In the genomic region with DNA sequence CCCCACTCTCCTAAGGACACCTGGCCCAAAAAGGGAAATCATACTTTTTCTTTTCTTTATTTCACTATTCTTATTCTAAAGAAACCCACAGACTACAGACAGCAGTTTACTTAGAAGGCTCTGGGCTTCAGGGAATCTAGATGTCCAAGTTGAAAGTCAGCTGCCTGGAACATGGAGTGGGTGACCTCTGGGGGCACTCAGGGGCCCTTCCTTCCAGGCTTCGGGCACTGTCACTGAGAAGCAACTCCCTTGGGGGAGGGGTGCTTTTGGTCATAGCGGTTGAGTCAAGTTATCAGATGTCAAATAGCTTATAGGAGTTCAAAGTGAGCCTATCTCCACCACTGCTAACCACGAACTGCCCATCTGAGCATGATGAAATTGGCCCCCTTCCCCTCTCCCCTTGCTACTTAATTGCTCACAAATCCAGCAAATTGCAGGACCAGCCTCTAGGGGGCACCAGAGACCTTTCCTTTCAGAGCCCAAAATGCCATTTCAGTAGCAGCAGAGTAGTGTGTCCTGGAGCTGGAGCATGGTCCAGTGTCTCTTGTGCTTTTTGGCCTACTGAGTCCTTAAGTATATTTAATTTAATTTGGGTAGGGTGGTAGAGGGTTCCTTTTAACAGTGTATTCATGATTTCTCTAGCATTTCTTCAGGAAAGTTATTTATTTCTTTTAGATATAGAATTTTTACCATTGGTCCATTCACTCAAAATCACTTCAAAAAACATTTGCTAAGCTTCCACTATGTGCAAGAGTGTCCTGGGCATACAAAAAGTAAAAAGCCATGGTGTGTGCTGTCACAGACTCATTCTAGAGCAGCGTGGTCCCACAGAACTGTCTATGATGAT, we compare ENCODE assay signal across 8 cellular contexts.
DNase-seq lines count a peak whose midpoint lies in the region; ATAC-seq and TF ChIP-seq lines count a peak whose summit lies in the region.

No MANE protein-coding gene starts in this region.

- TF ChIP-seq CTCF in C4-2B (conservative IDR thresholded peaks at IDR 0.05) (peak; percentile 96), NB4 (IDR thresholded peaks at IDR 0.05; ENCODE audit: low read depth, low read length) (peak; percentile 82), retinal pigment epithelial cell (conservative IDR thresholded peaks at IDR 0.05; ENCODE audit: low read depth, low read length) (peak; percentile 87)

- intact Hi-C loops in right cardiac atrium (cut with DNase I), result loop anchor here in 3 of 4 donors (5.0 to 10.0 kb wide), 3 partner anchors 221 to 538 kb away; no protein-coding TSS in a partner anchor

- H3K27ac ChIP-seq in C4-2B (no peak overlapping the region), right cardiac atrium (ENCODE audit: low read length) (no peak overlapping the region)

- H3K4me3 ChIP-seq in NB4 (ENCODE audit: low read depth, low read length) (no peak overlapping the region), right cardiac atrium (ENCODE audit: low read length) (no peak overlapping the region), retinal pigment epithelial cell (ENCODE audit: low read length) (no peak overlapping the region)

- WGBS in right cardiac atrium, result 19% methylated on average over 4 of the region's 4 CpGs

- no peak for TF ChIP-seq POLR2A in NB4 (IDR thresholded peaks at IDR 0.05; ENCODE audit: extremely low read depth, insufficient read length)

- ATAC-seq in GM19467 (IDR thresholded peaks at IDR 0.05; ENCODE audit: unreplicated experiment), result peak; percentile 76
- peak; percentile 70 to 72 for ATAC-seq in right cardiac atrium
- no peak for ATAC-seq in HG03460 (IDR thresholded peaks at IDR 0.05; ENCODE audit: unreplicated experiment)

- H3K27me3 ChIP-seq in right cardiac atrium (ENCODE audit: control insufficient read depth, insufficient read depth), result no peaks in the 10 kb centered on the region

- H3K9me3 ChIP-seq in right cardiac atrium (ENCODE audit: control insufficient read depth, low read length), result no peaks in the 10 kb centered on the region

- DNase-seq in NB4 (ENCODE audit: low read depth) (peak; percentile 93), T-helper 1 cell (peak; percentile 11 to 52 (median 25)), amygdala (lab: John Stamatoyannopoulos, UW) (peak in 46 of 56 donors; percentile 7 to 87 (median 44)), right cardiac atrium (peak; percentile 60 to 87 (median 75)), retinal pigment epithelial cell (ENCODE audit: low read depth) (no peak)

- H3K4me1 ChIP-seq in right cardiac atrium (ENCODE audit: control insufficient read depth, insufficient read depth, low read length), result no peaks in the 10 kb centered on the region
